20 cellular contexts compared by ENCODE assay signal in genomic region chr12:24881724-24882371, GRCh38.
DNase-seq lines count a peak whose midpoint lies in the region; ATAC-seq, FAIRE-seq and TF ChIP-seq lines count a peak whose summit lies in the region.
"Had no signal": no experiment of that assay in that cellular context is flagged by ENCODE, and none has a peak within 500 bp of the region (broad histone marks: within the 10 kb centered on the region; RNA-seq: fewer than 3 reads in every experiment).

No MANE protein-coding gene starts in this region.

- peaks cover 2 to 20% of the 10 kb centered on the region in 2 experiments; a peak in 3 of 5 replicates for H3K36me3 ChIP-seq in HepG2 (replicated peaks in 1 of 2; ENCODE audit: control insufficient read depth in 1 of 2, insufficient read depth in 2 of 2, low read length in 2 of 2)
- H3K36me3 ChIP-seq in right lobe of liver = no peaks in the 10 kb centered on the region

- no peak overlapping the region for H3K27ac ChIP-seq in HepG2 (ENCODE audit: extremely low read length, insufficient read depth, low read length)
- H3K27ac ChIP-seq in right lobe of liver = no peak overlapping the region
- no peak overlapping the region for H3K27ac ChIP-seq in RWPE1
- H3K27ac ChIP-seq: 22Rv1, A549, BLaER1, HL-60 had no signal

- POLR2A ChIA-PET in HepG2 (lab: Yijun Ruan, JAX) (no interaction called here), RWPE1 (lab: Yijun Ruan, JAX; ENCODE audit: low non-redundant PET) (no interaction called here)

- TF ChIP-seq RAD21 in HepG2 (CRISPR knock-in tag; IDR thresholded peaks at IDR 0.05) = no peak

- peak overlapping the region; percentile 11 for H3K27ac Mint-ChIP-seq in chondrocyte (ENCODE audit: unreplicated experiment)
- H3K27ac Mint-ChIP-seq in nephron progenitor cell = peak overlapping the region; percentile 79
- H3K27ac Mint-ChIP-seq in type B pancreatic cell = no peak overlapping the region
- H3K27ac Mint-ChIP-seq: CD14-positive monocyte; CD4-positive, alpha-beta memory T cell had no signal

- FAIRE-seq in HepG2 (lab: Jason Lieb, UNC) (no peak), GM12891 (lab: Jason Lieb, UNC) (no peak)
- FAIRE-seq: A549 had no signal

- H3K27me3 ChIP-seq in HepG2 (ENCODE audit: control insufficient read depth in 1 of 2, insufficient read depth in 2 of 2, low read length in 2 of 2) (no peaks in the 10 kb centered on the region), right lobe of liver (no peaks in the 10 kb centered on the region)
- H3K27me3 ChIP-seq: BLaER1 had no signal

- H3K9me3 Mint-ChIP-seq in chondrocyte (ENCODE audit: low read depth) (no peaks in the 10 kb centered on the region), nephron progenitor cell (no peaks in the 10 kb centered on the region), type B pancreatic cell (peaks cover 6% of the 10 kb centered on the region)
- H3K9me3 Mint-ChIP-seq: CD14-positive monocyte, H9 had no signal

- DNase-seq in HepG2 (ENCODE audit: low spot score) (no peak), right lobe of liver (no peak), chondrocyte (ENCODE audit: low spot score) (no peak), nephron progenitor cell (no peak), GM12891 (ENCODE audit: insufficient read length, low spot score) (no peak), RWPE1 (ENCODE audit: low spot score) (no peak), type B pancreatic cell (ENCODE audit: extremely low spot score, unreplicated experiment) (no peak)
- DNase-seq: AML-193; CD4-positive, alpha-beta memory T cell; DMS153; DMS79; GDM1; GOT3; H9; IMR-90 had no signal

- no peak overlapping the region for H3K4me3 Mint-ChIP-seq in chondrocyte (ENCODE audit: unreplicated experiment)
- no peak overlapping the region for H3K4me3 Mint-ChIP-seq in nephron progenitor cell
- no peak overlapping the region for H3K4me3 Mint-ChIP-seq in type B pancreatic cell
- H3K4me3 Mint-ChIP-seq: CD14-positive monocyte; CD4-positive, alpha-beta memory T cell; H9 had no signal

- intact Hi-C loops in HepG2 (cut with micrococcal nuclease; ENCODE audit: unreplicated experiment) = no loop called here
- intact Hi-C loops in right lobe of liver (cut with DNase I) = no loop called here

- no peak for TF ChIP-seq EP300 in HepG2 (IDR thresholded peaks at IDR 0.05; ENCODE audit: low read depth in 2 of 2, low read length in 2 of 2)
- TF ChIP-seq EP300 in HepG2 (CRISPR knock-in tag; IDR thresholded peaks at IDR 0.05; ENCODE audit: borderline replicate concordance) = no peak

- H3K4me1 ChIP-seq in HepG2 (ENCODE audit: insufficient read depth, low read length) (no peaks in the 10 kb centered on the region), right lobe of liver (no peaks in the 10 kb centered on the region)
- H3K4me1 ChIP-seq: A549 had no signal

- TF ChIP-seq POLR2A in HepG2 (IDR thresholded peaks at IDR 0.05; ENCODE audit: insufficient read depth in 1 of 2, low read depth in 2 of 2, low read length in 2 of 2) (no peak), right lobe of liver (IDR thresholded peaks at IDR 0.05) (no peak), GM12891 (IDR thresholded peaks at IDR 0.05; ENCODE audit: low read depth, low read length) (no peak)

- H3K4me2 ChIP-seq in HepG2 (ENCODE audit: low read depth, low read length) = no peak overlapping the region
- H3K4me2 ChIP-seq: A549, BLaER1 had no signal

- CTCF ChIA-PET in HepG2 (lab: Yijun Ruan, JAX; ENCODE audit: low intra/inter-chr PET ratio, low total read pairs) (no interaction called here), RWPE1 (lab: Yijun Ruan, JAX) (no interaction called here)

- H4K20me1 ChIP-seq in HepG2 (ENCODE audit: insufficient read depth, low read length) = no peaks in the 10 kb centered on the region

- H2AFZ ChIP-seq in HepG2 (ENCODE audit: low read length) = no peak overlapping the region

- in situ Hi-C loops in HepG2 (cut with HindIII; ENCODE audit: extremely low pct_ligation_motif_present, low pct_unique_long_range_greater_than_20kb) = no loop called here

- H3K79me2 ChIP-seq in HepG2 (ENCODE audit: insufficient read depth, low read length) = no peaks in the 10 kb centered on the region

- ATAC-seq in HepG2 = no peak
- no peak for ATAC-seq in right lobe of liver
- ATAC-seq: A549 had no signal

- TF ChIP-seq CTCF in HepG2 (CRISPR knock-in tag; IDR thresholded peaks at IDR 0.05) (no peak), right lobe of liver (IDR thresholded peaks at IDR 0.05) (no peak), chondrocyte (IDR thresholded peaks at IDR 0.05) (no peak), nephron progenitor cell (IDR thresholded peaks at IDR 0.05) (no peak), RWPE1 (conservative IDR thresholded peaks at IDR 0.05; ENCODE audit: low read depth) (no peak), type B pancreatic cell (conservative IDR thresholded peaks at IDR 0.05) (no peak)

- no TSS peak for BruUV-seq in HepG2 (replicated peaks; lab: Mats Ljungman, UMichigan)

- no peak overlapping the region for H3K9ac ChIP-seq in HepG2 (ENCODE audit: insufficient read depth, low read depth, low read length)
- H3K9ac ChIP-seq: BLaER1 had no signal

- H3K4me1 Mint-ChIP-seq in chondrocyte (ENCODE audit: low read depth) (peaks cover 10% of the 10 kb centered on the region), nephron progenitor cell (peaks cover 16% of the 10 kb centered on the region), type B pancreatic cell (ENCODE audit: unreplicated experiment) (peaks cover 4% of the 10 kb centered on the region)
- H3K4me1 Mint-ChIP-seq: CD4-positive, alpha-beta memory T cell had no signal

- peaks cover 33% of the 10 kb centered on the region for H3K36me3 Mint-ChIP-seq in chondrocyte (ENCODE audit: low read depth)
- peaks cover 62% of the 10 kb centered on the region for H3K36me3 Mint-ChIP-seq in nephron progenitor cell (ENCODE audit: low read depth)
- peaks cover 49% of the 10 kb centered on the region for H3K36me3 Mint-ChIP-seq in type B pancreatic cell
- H3K36me3 Mint-ChIP-seq: CD4-positive, alpha-beta memory T cell had no signal

- H3K9me3 ChIP-seq in HepG2 (ENCODE audit: low read length) (no peaks in the 10 kb centered on the region), right lobe of liver (no peaks in the 10 kb centered on the region)
- H3K9me3 ChIP-seq: A549, BLaER1 had no signal

- no peak overlapping the region for H3K4me3 ChIP-seq in HepG2 (replicated peaks in 1 of 3; ENCODE audit: insufficient read depth in 1 of 3, low read depth in 2 of 3, low read length in 3 of 3)
- no peak overlapping the region for H3K4me3 ChIP-seq in right lobe of liver
- H3K4me3 ChIP-seq: A549, BLaER1 had no signal

- H3K27me3 Mint-ChIP-seq in chondrocyte (ENCODE audit: low read depth) (no peaks in the 10 kb centered on the region), nephron progenitor cell (ENCODE audit: low read depth, poor library complexity) (no peaks in the 10 kb centered on the region), type B pancreatic cell (no peaks in the 10 kb centered on the region)
- H3K27me3 Mint-ChIP-seq: CD4-positive, alpha-beta memory T cell had no signal

- 99% methylated on average over 4 of the region's 4 CpGs for WGBS in HepG2 (ENCODE audit: low lambda C conversion rate)
- 89% methylated on average over 3 of the region's 4 CpGs for WGBS in right lobe of liver (ENCODE audit: insufficient coverage, low coverage, low lambda C conversion rate, missing lambda C conversion rate)

TF ChIP-seq in HepG2, 621 proteins besides CTCF, POLR2A, EP300 and RAD21:
- no peak for TF ChIP-seq FOXJ3 (CRISPR knock-in tag; IDR thresholded peaks at IDR 0.05; ENCODE audit: borderline replicate concordance)
- TF ChIP-seq ONECUT2 (CRISPR knock-in tag; IDR thresholded peaks at IDR 0.05) = peak; percentile 52; the same call in 1 of the 2 replicates
TF ChIP-seq in HepG2: peak in this region for 1.

TF ChIP-seq in GM12891, 5 proteins besides CTCF, POLR2A, EP300 and RAD21:
- TF ChIP-seq POU2F2 (IDR thresholded peaks at IDR 0.05; ENCODE audit: low read depth, low read length) = no peak
- TF ChIP-seq POLR2AphosphoS5 (IDR thresholded peaks at IDR 0.05; ENCODE audit: low read depth, low read length) = no peak
- no peak for TF ChIP-seq SPI1 (IDR thresholded peaks at IDR 0.05; ENCODE audit: low read depth, low read length)
- no peak for TF ChIP-seq TAF1 (IDR thresholded peaks at IDR 0.05; ENCODE audit: low read depth, low read length)
- no peak for TF ChIP-seq PAX5 (IDR thresholded peaks at IDR 0.05; ENCODE audit: insufficient read depth, low read length, severe bottlenecking)
TF ChIP-seq in GM12891: peak in this region for 0.
